In genomic region chr4:18689308-18689915, GRCh38 we compare ENCODE assay signal across 8 cellular contexts.
DNase-seq lines count a peak whose midpoint lies in the region; ATAC-seq and TF ChIP-seq lines count a peak whose summit lies in the region.

No MANE protein-coding gene starts in this region.

- CTCF ChIA-PET in CD8-positive, alpha-beta T cell (lab: Charles Lee), result interaction anchor here (0.9 to 2.1 kb wide), 3 partner anchors 13 to 1996 kb away, joined by 3 to 8 read pairs (median 3); no protein-coding TSS in a partner anchor

- peak in 5 of 7 experiments; percentile 2 to 34 (median 11) for DNase-seq in CD8-positive, alpha-beta T cell
- DNase-seq in RKO (ENCODE audit: low spot score) (peak; percentile 45), astrocyte of the spinal cord (ENCODE audit: low read depth, low spot score) (peak; percentile 74), SHP77 treated with DMSO at 0.1 percent for 48 hours (lab: John Stamatoyannopoulos, UW) (no peak)
- DNase-seq in stimulated activated CD4-positive, alpha-beta T cell treated with anti-CD3 and anti-CD28 coated beads, Interleukin-12 subunit alpha, Interleukin-12 subunit beta, amount 100 ng/mL, for 48 hours (ENCODE audit: low read depth in 2 of 3, low spot score in 1 of 3), result peak in 2 of 3 donors; percentile 9 to 46

- POLR2A ChIA-PET in CD8-positive, alpha-beta T cell (lab: Charles Lee), result no interaction called here

- no peaks in the 10 kb centered on the region for H3K4me1 ChIP-seq in CD8-positive, alpha-beta T cell (ENCODE audit: insufficient read depth, low read length)
- peaks cover 40% of the 10 kb centered on the region for H3K4me1 ChIP-seq in iPS-18a (ENCODE audit: control insufficient read depth, low read depth, low read length)

- no peak overlapping the region for H3K27ac Mint-ChIP-seq in CD8-positive, alpha-beta T cell

- peaks cover 2% of the 10 kb centered on the region for H3K27me3 Mint-ChIP-seq in CD8-positive, alpha-beta T cell (ENCODE audit: low read depth)

- in situ Hi-C loops in astrocyte of the spinal cord (cut with HindIII; ENCODE audit: low sequenced_read_pairs), result no loop called here

- no peaks in the 10 kb centered on the region for H3K36me3 ChIP-seq in CD8-positive, alpha-beta T cell (ENCODE audit: insufficient read depth, low read length)
- H3K36me3 ChIP-seq in iPS-18a (ENCODE audit: control insufficient read depth, low read depth, low read length), result no peaks in the 10 kb centered on the region

- TF ChIP-seq CTCF in CD8-positive, alpha-beta T cell (IDR thresholded peaks at IDR 0.05), result peak; percentile 93
- TF ChIP-seq CTCF in astrocyte of the spinal cord (IDR thresholded peaks at IDR 0.05; ENCODE audit: low read depth, low read length), result peak; percentile 77

- peak overlapping the region; percentile 35 for H3K9ac ChIP-seq in iPS-18a (ENCODE audit: low read length)

- no peak overlapping the region for H3K27ac ChIP-seq in CD8-positive, alpha-beta T cell (ENCODE audit: low read depth, low read length)
- H3K27ac ChIP-seq in iPS-18a (ENCODE audit: low read length), result peak overlapping the region; percentile 78

- no peaks in the 10 kb centered on the region for H3K9me3 Mint-ChIP-seq in CD8-positive, alpha-beta T cell

- H3K27me3 ChIP-seq in CD8-positive, alpha-beta T cell (ENCODE audit: insufficient read depth, low read length), result no peaks in the 10 kb centered on the region
- no peaks in the 10 kb centered on the region for H3K27me3 ChIP-seq in iPS-18a (ENCODE audit: control insufficient read depth, insufficient read depth, low read length)

- intact Hi-C loops in CD8-positive, alpha-beta T cell (cut with DNase I, micrococcal nuclease), result loop anchor here in 1 of 2 experiments (1.0 kb wide), 1 partner anchor 1996 kb away; no protein-coding TSS in a partner anchor

- H3K4me3 Mint-ChIP-seq in CD8-positive, alpha-beta T cell, result no peak overlapping the region

- H3K9me3 ChIP-seq in CD8-positive, alpha-beta T cell (ENCODE audit: low read length), result no peaks in the 10 kb centered on the region
- no peaks in the 10 kb centered on the region for H3K9me3 ChIP-seq in iPS-18a (ENCODE audit: control insufficient read depth, low read depth, low read length)

- H3K4me3 ChIP-seq in CD8-positive, alpha-beta T cell (ENCODE audit: low read depth, low read length), result no peak overlapping the region
- H3K4me3 ChIP-seq in astrocyte of the spinal cord (ENCODE audit: low read depth, low read length), result no peak overlapping the region
- H3K4me3 ChIP-seq in iPS-18a (ENCODE audit: low read length), result peak overlapping the region; percentile 22

- H3K36me3 Mint-ChIP-seq in CD8-positive, alpha-beta T cell, result no peaks in the 10 kb centered on the region

- no peak for ATAC-seq in CD8-positive, alpha-beta T cell
- ATAC-seq in GM18867 (IDR thresholded peaks at IDR 0.05; ENCODE audit: unreplicated experiment) (peak; percentile 85), HG03571 (IDR thresholded peaks at IDR 0.05; ENCODE audit: unreplicated experiment) (peak; percentile 81)

- H3K4me1 Mint-ChIP-seq in CD8-positive, alpha-beta T cell (ENCODE audit: low read depth), result no peaks in the 10 kb centered on the region
